ENCODE assay signal across 1 cellular context in the genomic region with DNA sequence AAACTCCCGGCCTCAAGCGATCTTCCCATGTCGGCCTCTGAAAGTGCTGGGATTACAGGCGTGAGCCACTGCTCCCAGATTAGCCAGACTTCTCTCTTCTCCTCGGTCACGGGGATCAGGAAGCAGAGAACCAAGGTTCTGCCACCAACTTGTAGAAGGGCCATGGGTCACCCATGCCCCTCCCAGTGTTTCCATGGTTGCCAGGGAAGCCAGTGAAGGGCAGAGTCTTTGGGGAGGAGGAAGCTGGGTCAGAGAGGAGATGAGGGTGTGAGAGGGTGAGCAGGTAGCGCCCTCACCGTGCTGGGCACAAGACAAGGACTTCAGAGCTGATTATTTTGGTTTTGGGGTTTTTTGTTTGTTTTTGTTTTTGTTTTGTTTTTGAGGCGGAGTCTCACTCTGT.
TF ChIP-seq lines count a peak whose summit lies in the region.

No MANE protein-coding gene starts in this region.

TF ChIP-seq in IMR-90, 13 proteins besides CTCF, POLR2A, EP300 and RAD21 (continued from another document):
- TF ChIP-seq ELK1 (IDR thresholded peaks at IDR 0.05; ENCODE audit: borderline replicate concordance, low read depth, low read length) = no peak
- TF ChIP-seq FOS (IDR thresholded peaks at IDR 0.05; ENCODE audit: low read depth, low read length) = no peak
